Comparison of ENCODE assay signal across 8 cellular contexts in the genomic region with DNA sequence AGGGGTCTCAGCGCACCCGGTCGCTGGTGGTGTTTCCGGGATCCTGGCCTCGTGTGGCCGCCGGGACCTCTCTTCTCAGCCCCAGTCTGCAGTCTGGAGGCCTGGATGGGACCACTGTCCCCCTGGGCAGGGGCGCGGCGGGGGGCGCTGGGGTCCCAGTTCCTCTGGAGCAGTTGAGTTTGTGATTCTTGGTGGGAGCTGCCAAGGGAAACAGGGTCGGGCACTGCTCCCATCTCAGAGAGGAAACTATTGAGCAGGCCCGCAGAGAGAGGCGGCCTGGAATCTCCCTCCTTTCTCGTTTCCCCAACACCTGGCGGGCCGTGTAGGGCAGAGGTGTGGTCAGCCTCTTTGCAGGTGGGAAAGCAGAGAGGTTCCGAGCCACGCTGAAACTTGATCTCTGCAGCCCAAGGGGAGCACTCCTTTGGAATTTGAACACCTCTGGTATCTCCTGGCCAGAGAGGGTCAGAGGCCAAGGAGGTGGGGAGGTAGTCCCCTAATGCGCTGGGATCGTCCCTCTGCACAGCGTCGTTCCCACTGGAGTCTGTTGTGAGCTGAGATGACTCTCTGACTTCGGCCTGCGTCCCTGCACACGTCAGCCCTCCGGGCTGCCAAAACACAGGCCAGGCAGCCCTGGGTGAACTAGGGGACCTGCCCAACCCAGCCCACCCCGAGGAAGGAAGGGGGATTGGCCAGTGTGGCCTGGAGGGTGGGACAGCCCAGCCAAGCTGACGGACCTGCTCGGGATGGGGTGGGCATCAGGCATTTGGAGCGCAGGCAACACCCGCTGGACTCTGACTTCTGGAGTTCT. TPM values are rescaled to one million over a fixed set of nuclear protein-coding genes. Genes with fewer than 3 reads are reported as not detected.
DNase-seq lines count a peak whose midpoint lies in the region; ATAC-seq and TF ChIP-seq lines count a peak whose summit lies in the region.

No MANE protein-coding gene starts in this region.

- H2BK5ac ChIP-seq in neuronal stem cell (ENCODE audit: low read length) = no peak overlapping the region

- H3K18ac ChIP-seq in neuronal stem cell (ENCODE audit: low read length) = peak overlapping the region; percentile 92

- peak overlapping the region; percentile 82 for H3K4me3 Mint-ChIP-seq in activated CD4-positive, alpha-beta memory T cell treated with anti-CD3 and anti-CD28 coated beads for 36 hours

- WGBS in neuronal stem cell (ENCODE audit: extremely low coverage in 2 of 2, insufficient read length in 2 of 2, insufficient replicate concordance in 1 of 2), 2 donors = no CpG with 5 or more reads among the region's 32 CpGs

- H2BK120ac ChIP-seq in neuronal stem cell (ENCODE audit: low read depth, low read length) = peak overlapping the region; percentile 90

- TF ChIP-seq CTCF in foreskin keratinocyte (conservative IDR thresholded peaks at IDR 0.05) = no peak

- H3K9ac ChIP-seq in neuronal stem cell (ENCODE audit: low read depth, low read length, poor library complexity) = peak overlapping the region; percentile 67

- no peak overlapping the region for H4K91ac ChIP-seq in neuronal stem cell (ENCODE audit: low read depth, low read length, poor library complexity)

- H3K9me3 ChIP-seq in neuronal stem cell (replicated peaks in 1 of 2; ENCODE audit: control insufficient read depth in 2 of 2, insufficient read depth in 1 of 2, low read depth in 1 of 2, low read length in 2 of 2) = no peaks in the 10 kb centered on the region

- peaks cover 24% of the 10 kb centered on the region for H3K36me3 Mint-ChIP-seq in activated CD4-positive, alpha-beta memory T cell treated with anti-CD3 and anti-CD28 coated beads for 36 hours

- ATAC-seq in HG03045 (IDR thresholded peaks at IDR 0.05; ENCODE audit: unreplicated experiment) (peak; percentile 7), foreskin keratinocyte (peak; percentile 5)
- ATAC-seq in activated CD4-positive, CD25-positive, alpha-beta regulatory T cell treated with anti-CD3 and anti-CD28 coated beads, Interleukin-2, amount 50 U/mL, for 24 hours = no peak

- H3K4me1 ChIP-seq in foreskin keratinocyte (peaks cover 30% of the 10 kb centered on the region), neuronal stem cell (ENCODE audit: control insufficient read depth in 2 of 2, insufficient read depth in 1 of 2, low read depth in 1 of 2, low read length in 2 of 2) (peaks cover 11 to 12% of the 10 kb centered on the region in 2 donors)

- peak overlapping the region; percentile 98 for H2AFZ ChIP-seq in neuronal stem cell (ENCODE audit: low read length)

- H3K27me3 Mint-ChIP-seq in activated CD4-positive, alpha-beta memory T cell treated with anti-CD3 and anti-CD28 coated beads for 36 hours = no peaks in the 10 kb centered on the region

- no peak overlapping the region for H2BK12ac ChIP-seq in neuronal stem cell (ENCODE audit: low read length)

- DNase-seq in Daoy (ENCODE audit: low read depth) (peak; percentile 58), foreskin keratinocyte (no peak), neuronal stem cell (ENCODE audit: low spot score) (peak; percentile 37), GF-D8 (lab: John Stamatoyannopoulos, UW) (no peak), medulla oblongata (ENCODE audit: extremely low spot score) (no peak)
- DNase-seq in activated CD4-positive, alpha-beta memory T cell treated with anti-CD3 and anti-CD28 coated beads for 36 hours = no peak

- H3K9me3 Mint-ChIP-seq in activated CD4-positive, alpha-beta memory T cell treated with anti-CD3 and anti-CD28 coated beads for 36 hours = no peaks in the 10 kb centered on the region

- peak overlapping the region; percentile 18 for H2AK5ac ChIP-seq in neuronal stem cell (ENCODE audit: low read depth, low read length)

- CTCF ChIA-PET in activated CD4-positive, alpha-beta memory T cell treated with anti-CD3 and anti-CD28 coated beads for 36 hours (lab: Charles Lee) = interaction anchor here (0.6 to 5.7 kb wide), 19 partner anchors 12 to 930 kb away, joined by 3 to 70 read pairs (median 8); a partner anchor contains a TSS

- H4K8ac ChIP-seq in neuronal stem cell (ENCODE audit: low read depth, low read length) = no peak overlapping the region

- H3K23ac ChIP-seq in neuronal stem cell (ENCODE audit: low read depth, low read length, poor library complexity) = peak overlapping the region; percentile 56

- H3K27me3 ChIP-seq in foreskin keratinocyte = no peaks in the 10 kb centered on the region
- H3K27me3 ChIP-seq in neuronal stem cell (ENCODE audit: control insufficient read depth in 3 of 3, insufficient read depth in 3 of 3, low read depth in 1 of 3, low read length in 3 of 3) = peaks cover 2 to 37% (median 25%) of the 10 kb centered on the region in 3 experiments

- POLR2A ChIA-PET in activated CD4-positive, alpha-beta memory T cell treated with anti-CD3 and anti-CD28 coated beads for 36 hours (lab: Charles Lee) = interaction anchor here (0.9 to 5.4 kb wide), 10 partner anchors 10 to 59 kb away, joined by 3 to 46 read pairs (median 4); a partner anchor contains a TSS

- intact Hi-C loops in activated CD4-positive, alpha-beta memory T cell treated with anti-CD3 and anti-CD28 coated beads for 36 hours (cut with micrococcal nuclease) = loop anchor here (1.0 to 2.0 kb wide), 2 partner anchors 43 to 49 kb away; a partner anchor contains a TSS

- H3K4me3 ChIP-seq in neuronal stem cell (ENCODE audit: low read length in 2 of 2) = peak overlapping the region; percentile 63 to 84

- no peaks in the 10 kb centered on the region for H3K36me3 ChIP-seq in neuronal stem cell (replicated peaks in 1 of 2; ENCODE audit: control insufficient read depth in 2 of 2, insufficient read depth in 2 of 2, low read length in 2 of 2)

- H3K14ac ChIP-seq in neuronal stem cell (ENCODE audit: low read length) = no peak overlapping the region

- H3K4ac ChIP-seq in neuronal stem cell (ENCODE audit: low read length) = no peak overlapping the region

- no peaks in the 10 kb centered on the region for H3K79me1 ChIP-seq in neuronal stem cell (ENCODE audit: low read depth, low read length)

- peak overlapping the region; percentile 99 for H3K27ac Mint-ChIP-seq in activated CD4-positive, alpha-beta memory T cell treated with anti-CD3 and anti-CD28 coated beads for 36 hours

- peak overlapping the region; percentile 96 for H3K4me2 ChIP-seq in neuronal stem cell (ENCODE audit: insufficient read depth, low read length, poor library complexity, severe bottlenecking)

- H2BK15ac ChIP-seq in neuronal stem cell (ENCODE audit: low read length) = peak overlapping the region; percentile 34

- H3K4me1 Mint-ChIP-seq in activated CD4-positive, alpha-beta memory T cell treated with anti-CD3 and anti-CD28 coated beads for 36 hours (ENCODE audit: low read depth) = peaks cover 67% of the 10 kb centered on the region

- H3K27ac ChIP-seq in foreskin keratinocyte (peak overlapping the region; percentile 70), neuronal stem cell (replicated peaks; ENCODE audit: low read length) (no peak overlapping the region)

RNA-seq across cellular contexts. Expression of a gene that starts 0.8 kb away (rescaled TPM):
- 7.5 and 9.2 TPM in 2 replicates for total RNA-seq in Daoy (2014; rRNA removed; shearing (Covaris generic))
- 10 to 100 TPM; 23.6 to 24.3 TPM for total RNA-seq in activated CD4-positive, alpha-beta memory T cell treated with anti-CD3 and anti-CD28 coated beads for 36 hours
- 13.8 and 15.0 TPM in 2 replicates for total RNA-seq in foreskin keratinocyte
- 13.2 and 15.8 TPM in 2 replicates for polyA plus RNA-seq in foreskin keratinocyte
- polyA plus RNA-seq in neuronal stem cell (2013, experiment 1 of 2) = 1.0 TPM
- 0.96 TPM for polyA plus RNA-seq in neuronal stem cell (2013, experiment 2 of 2)

RNA-seq across cellular contexts. Expression of a gene that starts 49.0 kb away (rescaled TPM):
- total RNA-seq in Daoy (2014; rRNA removed; shearing (Covaris generic)) = 47.8 and 51.1 TPM in 2 replicates
- 10 to 100 TPM; 32.6 to 32.8 TPM for total RNA-seq in activated CD4-positive, alpha-beta memory T cell treated with anti-CD3 and anti-CD28 coated beads for 36 hours
- 13.8 and 16.7 TPM in 2 replicates for total RNA-seq in foreskin keratinocyte
- 9.9 and 10.0 TPM in 2 replicates for polyA plus RNA-seq in foreskin keratinocyte
- 20.8 TPM for polyA plus RNA-seq in neuronal stem cell (2013, experiment 1 of 2)
- 20.7 TPM for polyA plus RNA-seq in neuronal stem cell (2013, experiment 2 of 2)

RNA-seq across cellular contexts. Expression of a gene that starts 59.9 kb away (rescaled TPM):
- 129 and 169 TPM in 2 replicates for total RNA-seq in Daoy (2014; rRNA removed; shearing (Covaris generic))
- 100 to 1,000 TPM; 102 to 103 TPM for total RNA-seq in activated CD4-positive, alpha-beta memory T cell treated with anti-CD3 and anti-CD28 coated beads for 36 hours
- total RNA-seq in foreskin keratinocyte = 88.1 and 92.2 TPM in 2 replicates
- polyA plus RNA-seq in foreskin keratinocyte = 90.7 and 101 TPM in 2 replicates
- polyA plus RNA-seq in neuronal stem cell (2013, experiment 1 of 2) = 56.9 TPM
- polyA plus RNA-seq in neuronal stem cell (2013, experiment 2 of 2) = 56.6 TPM

Comparison
In these comparisons a context has a peak if more than half of its experiments do, and no peak if none do; other contexts are left out.
1. DNase-seq: peak in Daoy (single experiment) and neuronal stem cell (single experiment); none in activated CD4-positive, alpha-beta memory T cell treated with anti-CD3 and anti-CD28 coated beads for 36 hours (single experiment), foreskin keratinocyte (0 of 2), GF-D8 (single experiment) and medulla oblongata (single experiment).
2. ATAC-seq: peak in HG03045 (single experiment) and foreskin keratinocyte (single experiment); none in activated CD4-positive, CD25-positive, alpha-beta regulatory T cell treated with anti-CD3 and anti-CD28 coated beads, Interleukin-2, amount 50 U/mL, for 24 hours (0 of 2).